2 cellular contexts compared by ENCODE assay signal in genomic region chr3:48334605-48335004, GRCh38.
TF ChIP-seq lines count a peak whose summit lies in the region.

No MANE protein-coding gene starts in this region.

TF ChIP-seq in HepG2, 621 proteins besides CTCF, POLR2A, EP300 and RAD21:
- TF ChIP-seq CBX2 (IDR thresholded peaks at IDR 0.05; ENCODE audit: low read depth, low read length) (peak; percentile 82; the same call in 1 of the 2 replicates), CBX2 (CRISPR knock-in tag; IDR thresholded peaks at IDR 0.05; ENCODE audit: low read depth) (no peak), ZNF124 (CRISPR knock-in tag; IDR thresholded peaks at IDR 0.05) (no peak)

TF ChIP-seq in K562, 482 proteins besides CTCF, POLR2A, EP300 and RAD21:
- no peak for TF ChIP-seq PHF20 (IDR thresholded peaks at IDR 0.05; ENCODE audit: partially characterized antibody)
- no peak for TF ChIP-seq CREBBP (IDR thresholded peaks at IDR 0.05; ENCODE audit: low read depth, low read length)
- no peak for TF ChIP-seq SREBF2 (CRISPR knock-in tag; IDR thresholded peaks at IDR 0.05)
- no peak for TF ChIP-seq DACH1 (IDR thresholded peaks at IDR 0.05; ENCODE audit: partially characterized antibody)
- peak; percentile 96 for TF ChIP-seq CBX8 (IDR thresholded peaks at IDR 0.05; ENCODE audit: borderline replicate concordance, extremely low read depth, low read depth, low read length, poor library complexity, severe bottlenecking)
- TF ChIP-seq ZNF668 (CRISPR knock-in tag; IDR thresholded peaks at IDR 0.05), result no peak
- 0 out of 2 replicates have a peak, but pooled peaks have one; percentile 43 for TF ChIP-seq BMI1 (IDR thresholded peaks at IDR 0.05; ENCODE audit: low read length)
- peak; percentile 47 for TF ChIP-seq CBX2 (IDR thresholded peaks at IDR 0.05; ENCODE audit: insufficient read depth, low read length, poor library complexity, severe bottlenecking)
- no peak for TF ChIP-seq KDM4B (IDR thresholded peaks at IDR 0.05; ENCODE audit: borderline replicate concordance in 2 of 2, low read depth in 1 of 2)
- TF ChIP-seq ZNF24 (IDR thresholded peaks at IDR 0.05), result no peak
- no peak for TF ChIP-seq POU5F1 (IDR thresholded peaks at IDR 0.05; ENCODE audit: borderline replicate concordance, low read depth, low read length, partially characterized antibody)
- peak; percentile 16 for TF ChIP-seq ZFP36 (IDR thresholded peaks at IDR 0.05; ENCODE audit: low read depth, low read length, partially characterized antibody)
- TF ChIP-seq MAFK (IDR thresholded peaks at IDR 0.05; ENCODE audit: low read length), result no peak
- no peak for TF ChIP-seq PCBP2 (IDR thresholded peaks at IDR 0.05; ENCODE audit: low read depth, low read length, poor library complexity, severe bottlenecking)
- TF ChIP-seq MCM7 (IDR thresholded peaks at IDR 0.05), result no peak
